30 cellular contexts compared by ENCODE assay signal in the genomic region with DNA sequence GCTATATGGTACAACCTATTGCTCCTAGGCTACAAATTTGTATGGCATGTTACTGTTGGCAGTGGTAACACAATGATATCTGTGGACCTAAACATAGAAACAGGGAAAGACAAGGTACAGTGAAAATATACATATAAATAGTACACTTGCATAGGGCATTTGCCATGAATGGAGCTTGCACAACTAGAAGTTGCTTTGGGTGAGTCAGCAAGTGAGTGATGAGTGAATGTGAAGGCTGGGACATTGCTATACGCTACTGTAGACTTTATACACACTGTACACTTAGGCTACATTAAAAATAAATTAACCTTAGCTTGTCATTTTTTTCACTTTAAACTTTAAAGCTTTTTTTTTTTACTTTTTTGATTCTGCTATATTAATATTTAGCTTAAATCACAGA.
DNase-seq lines count a peak whose midpoint lies in the region; ATAC-seq, FAIRE-seq and TF ChIP-seq lines count a peak whose summit lies in the region.
"Had no signal": no experiment of that assay in that cellular context is flagged by ENCODE, and none has a peak within 500 bp of the region (broad histone marks: within the 10 kb centered on the region; RNA-seq: fewer than 3 reads in every experiment).

No MANE protein-coding gene starts in this region.

- CTCF ChIA-PET in OCI-LY7 (lab: Charles Lee; ENCODE audit: unreplicated experiment), result no interaction called here

- no peaks in the 10 kb centered on the region for H3K79me2 ChIP-seq in OCI-LY7 (ENCODE audit: insufficient read depth, low read depth, low read length)

- POLR2A ChIA-PET in OCI-LY7 (lab: Charles Lee), result no interaction called here

- H3K4me1 ChIP-seq in left ventricle myocardium inferior (no peaks in the 10 kb centered on the region), small intestine (ENCODE audit: control insufficient read depth in 2 of 2, insufficient read depth in 1 of 2, low read depth in 1 of 2, low read length in 1 of 2) (no peaks in the 10 kb centered on the region), OCI-LY7 (ENCODE audit: insufficient read depth, low read length, poor library complexity, severe bottlenecking) (no peaks in the 10 kb centered on the region)
- H3K4me1 ChIP-seq: A549, ascending aorta, heart left ventricle, vagina had no signal

- DNase-seq in left ventricle myocardium superior, result no peak
- no peak for DNase-seq in left ventricle myocardium inferior
- peak; percentile 90 for DNase-seq in bronchial epithelial cell (ENCODE audit: low read depth)
- DNase-seq in fibroblast of the conjunctiva (ENCODE audit: low read depth), result peak; percentile 16
- peak; percentile 6 for DNase-seq in small intestine
- DNase-seq in OCI-LY7 (ENCODE audit: low spot score), result no peak
- no peak for DNase-seq in NAMALWA (ENCODE audit: low spot score)
- DNase-seq in Kasumi-1 (lab: John Stamatoyannopoulos, UW), result no peak
- DNase-seq: activated CD4-positive, alpha-beta T cell treated with anti-CD3 and anti-CD28 coated beads, Interleukin-2, amount 50 U/mL, for 1 hour; activated naive CD4-positive, alpha-beta T cell treated with anti-CD3 and anti-CD28 coated beads for 36 hours; effector memory CD4-positive, alpha-beta T cell; heart left ventricle; HFFc6; left colon; naive thymus-derived CD8-positive, alpha-beta T cell; NCI-H1694 treated with DMSO at 0.1 percent for 48 hours; occipital lobe; stimulated activated CD4-positive, alpha-beta T cell treated with anti-CD3 and anti-CD28 coated beads, Interleukin-4, amount 100 ng/mL, for 4 hours; stimulated activated naive CD8-positive, alpha-beta T cell treated with anti-CD3 and anti-CD28 coated beads, Interleukin-15, Interleukin-2, amounts not matched to agents 100 U/mL and 50 U/mL, for 24 hours; T1000 had no signal

- FAIRE-seq in bronchial epithelial cell (lab: Jason Lieb, UNC) (no peak), small intestine (lab: Jason Lieb, UNC) (no peak)
- FAIRE-seq: A549, colon, G401.6, K562 had no signal

- BruUV-seq in OCI-LY7 (replicated peaks; lab: Mats Ljungman, UMichigan), result no TSS peak

- no peaks in the 10 kb centered on the region for H3K36me3 ChIP-seq in left ventricle myocardium inferior
- H3K36me3 ChIP-seq in bronchial epithelial cell (ENCODE audit: control insufficient read depth, insufficient read depth, low read length), result no peaks in the 10 kb centered on the region
- no peaks in the 10 kb centered on the region for H3K36me3 ChIP-seq in small intestine (ENCODE audit: control insufficient read depth in 2 of 2, insufficient read depth in 2 of 2, low read length in 2 of 2)
- H3K36me3 ChIP-seq in OCI-LY7 (ENCODE audit: insufficient read depth, low read length), result no peaks in the 10 kb centered on the region
- H3K36me3 ChIP-seq: ascending aorta, esophagus muscularis mucosa, heart left ventricle, thoracic aorta, vagina had no signal

- H3K9me3 ChIP-seq in left ventricle myocardium inferior (replicated peaks), result no peaks in the 10 kb centered on the region
- H3K9me3 ChIP-seq in small intestine (ENCODE audit: control insufficient read depth, low read depth), result no peaks in the 10 kb centered on the region
- no peaks in the 10 kb centered on the region for H3K9me3 ChIP-seq in OCI-LY7 (ENCODE audit: low read length)
- H3K9me3 ChIP-seq: A549, ascending aorta, esophagus muscularis mucosa, heart left ventricle, thoracic aorta, vagina had no signal

- H2AFZ ChIP-seq in OCI-LY7 (ENCODE audit: low read length), result no peak overlapping the region

- no peak for TF ChIP-seq CTCF in left ventricle myocardium inferior (IDR thresholded peaks at IDR 0.05; ENCODE audit: borderline replicate concordance)
- no peak for TF ChIP-seq CTCF in bronchial epithelial cell (IDR thresholded peaks at IDR 0.05; ENCODE audit: insufficient read depth, low read length, severe bottlenecking)
- no peak for TF ChIP-seq CTCF in OCI-LY7 (conservative IDR thresholded peaks at IDR 0.05; ENCODE audit: low read length)

- no peak overlapping the region for H3K4me2 ChIP-seq in OCI-LY7 (ENCODE audit: low read length)
- H3K4me2 ChIP-seq: A549 had no signal

- H3K27me3 ChIP-seq in left ventricle myocardium inferior (ENCODE audit: low read depth) (no peaks in the 10 kb centered on the region), bronchial epithelial cell (ENCODE audit: control insufficient read depth, insufficient read depth, low read length) (no peaks in the 10 kb centered on the region), small intestine (ENCODE audit: control insufficient read depth in 2 of 2, insufficient read depth in 2 of 2, low read length in 2 of 2) (no peaks in the 10 kb centered on the region)
- H3K27me3 ChIP-seq: ascending aorta, esophagus muscularis mucosa, vagina had no signal

- peak; percentile 70 for ATAC-seq in left ventricle myocardium superior
- ATAC-seq: A549; K562; left colon; naive thymus-derived CD8-positive, alpha-beta T cell; Right ventricle myocardium inferior; stimulated activated naive CD8-positive, alpha-beta T cell treated with anti-CD3 and anti-CD28 coated beads, Interleukin-15, Interleukin-2, amounts not matched to agents 100 U/mL and 50 U/mL, for 24 hours; WTC11 had no signal

- H3K4me3 ChIP-seq in left ventricle myocardium inferior, result no peak overlapping the region
- no peak overlapping the region for H3K4me3 ChIP-seq in bronchial epithelial cell (ENCODE audit: low read depth, low read length)
- H3K4me3 ChIP-seq in small intestine (ENCODE audit: low read depth in 1 of 2, low read length in 2 of 2), result no peak overlapping the region
- H3K4me3 ChIP-seq in OCI-LY7 (ENCODE audit: low read depth, low read length, poor library complexity, severe bottlenecking), result no peak overlapping the region
- H3K4me3 ChIP-seq: A549, ascending aorta, esophagus muscularis mucosa, heart left ventricle, K562, thoracic aorta, vagina had no signal

- intact Hi-C loops in left ventricle myocardium superior (cut with micrococcal nuclease) (no loop called here), left ventricle myocardium inferior (cut with micrococcal nuclease) (no loop called here), OCI-LY7 (cut with micrococcal nuclease; ENCODE audit: unreplicated experiment) (no loop called here)

- no peaks in the 10 kb centered on the region for H4K20me1 ChIP-seq in OCI-LY7 (ENCODE audit: insufficient read depth, low read length)

- 75 to 90% (median 88%) methylated on average over 1 of the region's 1 CpG for WGBS in small intestine, 3 donors

- H3K27ac ChIP-seq in left ventricle myocardium inferior (replicated peaks) (no peak overlapping the region), small intestine (ENCODE audit: low read depth in 1 of 2, low read length in 1 of 2) (no peak overlapping the region), OCI-LY7 (ENCODE audit: low read depth, low read length, poor library complexity, severe bottlenecking) (no peak overlapping the region)
- H3K27ac ChIP-seq: A549, ascending aorta, esophagus muscularis mucosa, heart left ventricle, thoracic aorta, vagina had no signal

- no peaks in the 10 kb centered on the region for H3K9me2 ChIP-seq in OCI-LY7 (ENCODE audit: insufficient read depth, low read length)

Comparison
In these comparisons a context has a peak if more than half of its experiments do, and no peak if none do; other contexts are left out.
1. DNase-seq: peak in bronchial epithelial cell (single experiment), fibroblast of the conjunctiva (single experiment) and small intestine (single experiment); none in left ventricle myocardium superior (single experiment), left ventricle myocardium inferior (single experiment), OCI-LY7 (single experiment), NAMALWA (single experiment) and Kasumi-1 (0 of 2).